In genomic region chr16:10509534-10510025, GRCh38 we compare ENCODE assay signal across 8 cellular contexts.
A peak's percentile ranks its signal among the peaks of the same experiment; 100 is the strongest.
DNase-seq lines count a peak whose midpoint lies in the region; ATAC-seq and TF ChIP-seq lines count a peak whose summit lies in the region.

No MANE protein-coding gene starts in this region.

- peaks cover under 1% of the 10 kb centered on the region for H3K4me1 Mint-ChIP-seq in chondrocyte (ENCODE audit: low read depth)

- DNase-seq in AG09319 (ENCODE audit: extremely low read depth, low read depth) (peak; percentile 52), NCI-H446 treated with DMSO at 0.1 percent for 48 hours (lab: John Stamatoyannopoulos, UW) (peak; percentile 21), chondrocyte (ENCODE audit: low spot score) (no peak), left lobe of liver (ENCODE audit: low spot score) (peak; percentile 85)
- DNase-seq in activated CD4-positive, alpha-beta T cell treated with anti-CD3 and anti-CD28 coated beads for 24 hours (ENCODE audit: low read depth in 2 of 2): peak; percentile 12 to 46
- peak; percentile 36 to 57 (median 39) for DNase-seq in stimulated activated CD4-positive, alpha-beta T cell treated with anti-CD3 and anti-CD28 coated beads, TNF-alpha, amount 100 ng/mL, for 24 hours (ENCODE audit: low read depth in 3 of 3)

- H3K36me3 Mint-ChIP-seq in chondrocyte (ENCODE audit: low read depth): no peaks in the 10 kb centered on the region

- TF ChIP-seq CTCF in AG09319 (IDR thresholded peaks at IDR 0.05; ENCODE audit: low read depth, low read length) (peak; percentile 74), chondrocyte (IDR thresholded peaks at IDR 0.05) (peak; percentile 91)

- H3K4me3 Mint-ChIP-seq in chondrocyte (ENCODE audit: unreplicated experiment): no peak overlapping the region

- peaks cover 4% of the 10 kb centered on the region for H3K27me3 Mint-ChIP-seq in chondrocyte (ENCODE audit: low read depth)

- H3K27ac Mint-ChIP-seq in chondrocyte (ENCODE audit: unreplicated experiment): no peak overlapping the region

- H3K9me3 Mint-ChIP-seq in chondrocyte (ENCODE audit: low read depth): no peaks in the 10 kb centered on the region

- ATAC-seq in GM18909 (IDR thresholded peaks at IDR 0.05; ENCODE audit: poor library complexity, unreplicated experiment) (peak; percentile 92), HG03342 (IDR thresholded peaks at IDR 0.05; ENCODE audit: unreplicated experiment) (peak; percentile 80), left lobe of liver (peak; percentile 96)
